Comparison of ENCODE assay signal across 1 cellular context in the genomic region with DNA sequence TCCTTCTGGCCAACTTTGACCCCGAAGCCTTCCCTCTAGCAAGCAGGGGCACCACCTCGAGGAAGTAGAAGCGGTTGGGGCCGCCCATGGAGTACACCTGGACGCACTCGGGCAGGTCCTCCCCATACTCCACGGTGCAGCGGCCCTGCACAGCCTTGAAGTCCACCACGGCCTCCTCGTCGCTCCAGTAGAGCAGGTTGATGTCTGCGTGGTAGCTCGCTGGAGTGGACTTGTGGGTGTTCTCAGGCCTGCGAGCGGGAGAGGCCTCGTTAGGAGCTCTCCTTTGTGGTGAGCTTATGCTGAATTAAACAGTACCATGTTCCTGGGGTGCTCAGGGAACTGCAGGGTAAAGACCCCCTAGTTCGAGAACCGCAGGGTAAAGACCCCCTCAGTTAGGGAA.
TF ChIP-seq lines count a peak whose summit lies in the region.

No MANE protein-coding gene starts in this region.

TF ChIP-seq in K562, 482 proteins besides CTCF, POLR2A, EP300 and RAD21:
- no peak for TF ChIP-seq BRD9 (IDR thresholded peaks at IDR 0.05; ENCODE audit: low read depth, partially characterized antibody)
- no peak for TF ChIP-seq ZNF766 (CRISPR knock-in tag; conservative IDR thresholded peaks at IDR 0.05)
- TF ChIP-seq TAF1 (IDR thresholded peaks at IDR 0.05; ENCODE audit: control insufficient read depth, extremely low read depth, insufficient read depth, low read length, severe bottlenecking), result no peak
- TF ChIP-seq POLR2G (IDR thresholded peaks at IDR 0.05; ENCODE audit: low read depth, low read length), result peak; percentile 46; the same call in 1 of the 2 replicates
- TF ChIP-seq NBN (IDR thresholded peaks at IDR 0.05; ENCODE audit: low read depth), result no peak
- TF ChIP-seq, protein P1, sequence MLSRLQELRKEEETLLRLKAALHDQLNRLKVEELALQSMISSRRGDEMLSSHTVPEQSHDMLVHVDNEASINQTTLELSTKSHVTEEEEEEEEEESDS (CRISPR knock-in tag; IDR thresholded peaks at IDR 0.05), result no peak
